Comparison of ENCODE assay signal across 8 cellular contexts in genomic region chr1:100949515-100950158, GRCh38. TPM values are rescaled to one million over a fixed set of nuclear protein-coding genes. Genes with fewer than 3 reads are reported as not detected.
DNase-seq lines count a peak whose midpoint lies in the region; ATAC-seq and TF ChIP-seq lines count a peak whose summit lies in the region.
"Not testable (repeated sequence)": the region's sequence is repeated elsewhere in the genome, so short reads cannot be mapped to it uniquely, and the experiment has no call there.

No MANE protein-coding gene starts in this region.

- not testable (repeated sequence) for H3K27me3 Mint-ChIP-seq in CD4-positive, alpha-beta T cell; activated naive CD4-positive, alpha-beta T cell treated with anti-CD3 and anti-CD28 coated beads, Interleukin-2, amount 10 ng/mL, durations not matched to agents 7 days and 5 days; progenitor cell of endocrine pancreas

- TF ChIP-seq CTCF in CD4-positive, alpha-beta T cell (IDR thresholded peaks at IDR 0.05); progenitor cell of endocrine pancreas (IDR thresholded peaks at IDR 0.05; ENCODE audit: unreplicated experiment): not testable (repeated sequence)

- H3K36me3 Mint-ChIP-seq in CD4-positive, alpha-beta T cell (ENCODE audit: low read depth) = peaks cover 93% of the 10 kb centered on the region
- H3K36me3 Mint-ChIP-seq in activated naive CD4-positive, alpha-beta T cell treated with anti-CD3 and anti-CD28 coated beads, Interleukin-2, amount 10 ng/mL, durations not matched to agents 7 days and 5 days = peaks cover 96% of the 10 kb centered on the region
- peaks cover 44% of the 10 kb centered on the region for H3K36me3 Mint-ChIP-seq in progenitor cell of endocrine pancreas (ENCODE audit: insufficient read depth)

- peaks cover 30% of the 10 kb centered on the region for H3K9me3 Mint-ChIP-seq in CD4-positive, alpha-beta T cell
- peaks cover 76% of the 10 kb centered on the region for H3K9me3 Mint-ChIP-seq in activated naive CD4-positive, alpha-beta T cell treated with anti-CD3 and anti-CD28 coated beads, Interleukin-2, amount 10 ng/mL, durations not matched to agents 7 days and 5 days
- H3K9me3 Mint-ChIP-seq in progenitor cell of endocrine pancreas (ENCODE audit: low read depth) = peaks cover 25% of the 10 kb centered on the region

- H3K27me3 ChIP-seq in CD4-positive, alpha-beta T cell (ENCODE audit: control insufficient read depth, insufficient read depth, low read length) = not testable (repeated sequence)

- peaks cover 36% of the 10 kb centered on the region for H3K9me3 ChIP-seq in CD4-positive, alpha-beta T cell (ENCODE audit: control insufficient read depth, low read length)

- H3K4me1 Mint-ChIP-seq in CD4-positive, alpha-beta T cell (ENCODE audit: low read depth) = peaks cover 83% of the 10 kb centered on the region
- H3K4me1 Mint-ChIP-seq in activated naive CD4-positive, alpha-beta T cell treated with anti-CD3 and anti-CD28 coated beads, Interleukin-2, amount 10 ng/mL, durations not matched to agents 7 days and 5 days = peaks cover 66% of the 10 kb centered on the region
- H3K4me1 Mint-ChIP-seq in progenitor cell of endocrine pancreas (ENCODE audit: low read depth) = peaks cover 18% of the 10 kb centered on the region

- peak; percentile 61 to 89 (median 76) for DNase-seq in CD4-positive, alpha-beta T cell
- peak; percentile 27 for DNase-seq in NCI-H146 treated with DMSO at 0.1 percent for 48 hours (lab: John Stamatoyannopoulos, UW; ENCODE audit: unreplicated experiment)
- DNase-seq in T-helper 2 cell = peak in 3 of 5 experiments; percentile 60 to 98 (median 72)
- peak; percentile 94 for DNase-seq in activated naive CD4-positive, alpha-beta T cell treated with anti-CD3 and anti-CD28 coated beads, Interleukin-2, amount 10 ng/mL, durations not matched to agents 7 days and 5 days
- peak; percentile 41 for DNase-seq in left ventricle myocardium superior
- peak; percentile 51 for DNase-seq in progenitor cell of endocrine pancreas (ENCODE audit: low spot score, unreplicated experiment)

- intact Hi-C loops in CD4-positive, alpha-beta T cell (cut with DNase I, micrococcal nuclease) = loop anchor here (1.0 to 2.0 kb wide), 3 partner anchors 15 to 22 kb away; no protein-coding TSS in a partner anchor
- intact Hi-C loops in left ventricle myocardium superior (cut with micrococcal nuclease) = not testable (repeated sequence)

- not testable (repeated sequence) for H3K27ac ChIP-seq in CD4-positive, alpha-beta T cell (ENCODE audit: low read depth, low read length)

- CTCF ChIA-PET in CD4-positive, alpha-beta T cell (lab: Charles Lee) = interaction anchor here (1.4 kb wide), 1 partner anchor 289 kb away, joined by 5 read pairs; no protein-coding TSS in a partner anchor
- CTCF ChIA-PET in activated naive CD4-positive, alpha-beta T cell treated with anti-CD3 and anti-CD28 coated beads, Interleukin-2, amount 10 ng/mL, durations not matched to agents 7 days and 5 days (lab: Charles Lee) = interaction anchor here (0.8 to 2.1 kb wide), 8 partner anchors 10 to 341 kb away, joined by 3 to 6 read pairs (median 3); no protein-coding TSS in a partner anchor

- POLR2A ChIA-PET in CD4-positive, alpha-beta T cell (lab: Charles Lee) = interaction anchor here (0.5 to 4.3 kb wide), 14 partner anchors 9 to 339 kb away, joined by 3 to 50 read pairs (median 4); partner anchors contain the start of gene S1PR1

- peak; percentile 98 for ATAC-seq in CD4-positive, alpha-beta T cell (ENCODE audit: poor library complexity)
- ATAC-seq in GM19328 (IDR thresholded peaks at IDR 0.05; ENCODE audit: unreplicated experiment) = peak; percentile 84
- ATAC-seq in HG02973 (IDR thresholded peaks at IDR 0.05; ENCODE audit: unreplicated experiment) = peak; percentile 69
- not testable (repeated sequence) for ATAC-seq in left ventricle myocardium superior

- peak overlapping the region; percentile 96 for H3K27ac Mint-ChIP-seq in CD4-positive, alpha-beta T cell
- peak overlapping the region; percentile 96 for H3K27ac Mint-ChIP-seq in activated naive CD4-positive, alpha-beta T cell treated with anti-CD3 and anti-CD28 coated beads, Interleukin-2, amount 10 ng/mL, durations not matched to agents 7 days and 5 days
- H3K27ac Mint-ChIP-seq in progenitor cell of endocrine pancreas = peak overlapping the region; percentile 60

- peak overlapping the region; percentile 73 for H3K4me3 Mint-ChIP-seq in CD4-positive, alpha-beta T cell
- peak overlapping the region; percentile 39 for H3K4me3 Mint-ChIP-seq in activated naive CD4-positive, alpha-beta T cell treated with anti-CD3 and anti-CD28 coated beads, Interleukin-2, amount 10 ng/mL, durations not matched to agents 7 days and 5 days
- H3K4me3 Mint-ChIP-seq in progenitor cell of endocrine pancreas (ENCODE audit: low read depth) = not testable (repeated sequence)

RNA-seq across cellular contexts. Expression of gene SLC30A7, which starts 53.7 kb away (rescaled TPM):
- 10 to 100 TPM; 21.6 to 21.7 TPM for total RNA-seq in CD4-positive, alpha-beta T cell
- total RNA-seq in left ventricle myocardium superior (3.5 TPM), progenitor cell of endocrine pancreas (28.2 and 30.7 TPM in 2 replicates)

RNA-seq across cellular contexts. Expression of gene EXTL2, which starts 55.0 kb away (rescaled TPM):
- total RNA-seq in CD4-positive, alpha-beta T cell = 1 to 10 TPM; 1.5 to 1.8 TPM
- 9.1 TPM for total RNA-seq in left ventricle myocardium superior
- 46.3 and 50.4 TPM in 2 replicates for total RNA-seq in progenitor cell of endocrine pancreas

Comparison
In these comparisons a context has a peak if more than half of its experiments do, and no peak if none do; other contexts are left out.
1. DNase-seq: peak in every context shown above with its lines; median percentile 94 in activated naive CD4-positive, alpha-beta T cell treated with anti-CD3 and anti-CD28 coated beads, Interleukin-2, amount 10 ng/mL, durations not matched to agents 7 days and 5 days; 76 in CD4-positive, alpha-beta T cell; 72 in T-helper 2 cell; 51 in progenitor cell of endocrine pancreas; 41 in left ventricle myocardium superior; 27 in NCI-H146 treated with DMSO at 0.1 percent for 48 hours.